18 cellular contexts compared by ENCODE assay signal in genomic region chr15:95930659-95931375, GRCh38.
DNase-seq lines count a peak whose midpoint lies in the region; ATAC-seq, FAIRE-seq and TF ChIP-seq lines count a peak whose summit lies in the region.
"Had no signal": no experiment of that assay in that cellular context is flagged by ENCODE, and none has a peak within 500 bp of the region (broad histone marks: within the 10 kb centered on the region; RNA-seq: fewer than 3 reads in every experiment).

No MANE protein-coding gene starts in this region.

- H3K9me3 Mint-ChIP-seq in activated naive CD4-positive, alpha-beta T cell treated with anti-CD3 and anti-CD28 coated beads, Interleukin-2, amount 50 U/mL, for 24 hours: no peaks in the 10 kb centered on the region
- H3K9me3 Mint-ChIP-seq: CD8-positive, alpha-beta memory T cell had no signal

- H3K4me1 ChIP-seq in K562 (replicated peaks in 1 of 2; ENCODE audit: control insufficient read depth in 2 of 2, insufficient read depth in 2 of 2, low read length in 2 of 2) (peaks cover 0 to 42% of the 10 kb centered on the region in 2 experiments; a peak in 4 of 5 replicates), ovary (ENCODE audit: insufficient read depth) (peaks cover 21% of the 10 kb centered on the region)

- no peak for DNase-seq in activated naive CD4-positive, alpha-beta T cell (lab: John Stamatoyannopoulos, UW)
- DNase-seq in K562 (ENCODE audit: extremely low read depth in 1 of 4, low spot score in 3 of 4) (peak; percentile 38 to 71 (median 60)), ovary (peak; percentile 44 to 67 (median 62)), GM12892 (ENCODE audit: insufficient read length) (no peak), frontal cortex (ENCODE audit: low spot score in 2 of 2) (no peak), foreskin fibroblast (no peak)
- DNase-seq: CD8-positive, alpha-beta memory T cell; DMS 273 treated with DMSO at 0.1 percent for 48 hours; EL; NCI-H1436; NCI-H2081; NCI-H526 treated with DMSO at 0.1 percent for 48 hours; PC-9 had no signal

- H3K4me3 ChIP-seq in K562 (no peak overlapping the region), ovary (no peak overlapping the region), foreskin fibroblast (ENCODE audit: low read depth in 1 of 2, low read length in 2 of 2) (no peak overlapping the region)
- H3K4me3 ChIP-seq: PC-9 had no signal

- POLR2A ChIA-PET in K562 (lab: Yijun Ruan, JAX): interaction anchor here (0.7 to 1.5 kb wide), 7 partner anchors 11 to 400 kb away, joined by 3 to 4 read pairs (median 3); partner anchors contain the start of gene NR2F2

- peak overlapping the region; percentile 60 for H3K4me2 ChIP-seq in K562 (ENCODE audit: insufficient read depth, low read length)
- H3K4me2 ChIP-seq: PC-9 had no signal

- H3K27ac Mint-ChIP-seq in activated naive CD4-positive, alpha-beta T cell treated with anti-CD3 and anti-CD28 coated beads, Interleukin-2, amount 50 U/mL, for 24 hours: peak overlapping the region; percentile 31

- TF ChIP-seq EP300 in K562 (IDR thresholded peaks at IDR 0.05; ENCODE audit: low read length) (no peak), ovary (IDR thresholded peaks at IDR 0.05) (no peak)

- H3K36me3 Mint-ChIP-seq in activated naive CD4-positive, alpha-beta T cell treated with anti-CD3 and anti-CD28 coated beads, Interleukin-2, amount 50 U/mL, for 24 hours: no peaks in the 10 kb centered on the region
- H3K36me3 Mint-ChIP-seq: CD8-positive, alpha-beta memory T cell had no signal

- H3K27me3 Mint-ChIP-seq in activated naive CD4-positive, alpha-beta T cell treated with anti-CD3 and anti-CD28 coated beads, Interleukin-2, amount 50 U/mL, for 24 hours: no peaks in the 10 kb centered on the region
- H3K27me3 Mint-ChIP-seq: CD8-positive, alpha-beta memory T cell had no signal

- intact Hi-C loops in K562 (cut with micrococcal nuclease): loop anchor here (2.0 kb wide), 1 partner anchor 112 kb away; no protein-coding TSS in a partner anchor
- intact Hi-C loops in ovary (cut with DNase I): loop anchor here in 1 of 4 donors (5.0 kb wide), 1 partner anchor 391 kb away; no protein-coding TSS in a partner anchor

- H2AFZ ChIP-seq in K562 (ENCODE audit: low read depth, low read length): peak overlapping the region; percentile 87
- H2AFZ ChIP-seq: PC-9 had no signal

- H3K36me3 ChIP-seq in KOPT-K1 (ENCODE audit: insufficient read depth, low read length) (no peaks in the 10 kb centered on the region), K562 (ENCODE audit: control insufficient read depth, insufficient read depth, low read length) (no peaks in the 10 kb centered on the region), ovary (no peaks in the 10 kb centered on the region)

- in situ Hi-C loops in K562 (cut with MboI): no loop called here

- no peaks in the 10 kb centered on the region for H3K27me3 ChIP-seq in K562 (ENCODE audit: control insufficient read depth in 2 of 2, insufficient read depth in 2 of 2, low read length in 2 of 2)
- no peaks in the 10 kb centered on the region for H3K27me3 ChIP-seq in ovary

- TF ChIP-seq RAD21 in K562 (CRISPR knock-in tag; conservative IDR thresholded peaks at IDR 0.05 in 1 of 2, IDR thresholded peaks at IDR 0.05 in 1 of 2): no peak

- peak overlapping the region; percentile 0 to 67; a peak in 3 of 4 replicates for H3K9ac ChIP-seq in K562 (ENCODE audit: insufficient read depth in 1 of 2, low read depth in 2 of 2, low read length in 2 of 2)

- TF ChIP-seq CTCF in K562 (IDR thresholded peaks at IDR 0.05 in 2 of 3, conservative IDR thresholded peaks at IDR 0.05 in 1 of 3; ENCODE audit: insufficient read depth in 2 of 3, low read depth in 1 of 3, low read length in 3 of 3): no peak
- TF ChIP-seq CTCF in ovary (IDR thresholded peaks at IDR 0.05): no peak
- TF ChIP-seq CTCF in foreskin fibroblast (IDR thresholded peaks at IDR 0.05; ENCODE audit: low read depth, low read length): no peak

- peak; percentile 59 for ATAC-seq in K562
- ATAC-seq: SK-N-SH treated with all-trans-retinoic acid at 6 μM for 48 hours had no signal

- H3K27ac ChIP-seq in KOPT-K1 (ENCODE audit: low read depth, low read length, poor library complexity, severe bottlenecking): peak overlapping the region; percentile 79
- H3K27ac ChIP-seq in K562 (ENCODE audit: extremely low read depth, low read depth, low read length): peak overlapping the region; percentile 81
- peak overlapping the region in 1 of 2 donors; percentile 68 for H3K27ac ChIP-seq in ovary
- H3K27ac ChIP-seq: 22Rv1, PC-9 had no signal

- CTCF ChIA-PET in K562 (lab: Yijun Ruan, JAX; ENCODE audit: low intra/inter-chr PET ratio): no interaction called here

- no peaks in the 10 kb centered on the region for H4K20me1 ChIP-seq in K562 (replicated peaks; ENCODE audit: control insufficient read depth, insufficient read depth, low read length)

- H3K9me3 ChIP-seq in KOPT-K1 (ENCODE audit: insufficient read depth, low read length, poor library complexity, severe bottlenecking) (peaks cover 33% of the 10 kb centered on the region), K562 (replicated peaks; ENCODE audit: control insufficient read depth, insufficient read depth, low read depth, low read length) (0 out of 2 replicates have a peak, but pooled peaks cover 2% of the 10 kb centered on the region), ovary (no peaks in the 10 kb centered on the region)

- 5% methylated on average over 10 of the region's 10 CpGs for WGBS in K562 (ENCODE audit: insufficient coverage, low coverage, missing lambda C conversion rate)
- WGBS in ovary, 3 donors: 13 to 22% (median 15%) methylated on average over 10 of the region's 10 CpGs

- no peak overlapping the region for H3K4me3 Mint-ChIP-seq in activated naive CD4-positive, alpha-beta T cell treated with anti-CD3 and anti-CD28 coated beads, Interleukin-2, amount 50 U/mL, for 24 hours
- H3K4me3 Mint-ChIP-seq: CD8-positive, alpha-beta memory T cell had no signal

- no peaks in the 10 kb centered on the region for H3K9me1 ChIP-seq in K562 (ENCODE audit: control insufficient read depth, insufficient read depth, low read length)

- no TSS peak for BruUV-seq in K562 (replicated peaks; lab: Mats Ljungman, UMichigan)

- H3K79me2 ChIP-seq in K562 (ENCODE audit: control insufficient read depth, insufficient read depth, low read length): no peaks in the 10 kb centered on the region

- FAIRE-seq in K562 (lab: Jason Lieb, UNC) (peak; percentile 48), GM12892 (lab: Jason Lieb, UNC) (no peak), frontal cortex (lab: Jason Lieb, UNC) (no peak)
- FAIRE-seq: H54 had no signal

- TF ChIP-seq POLR2A in K562 (conservative IDR thresholded peaks at IDR 0.05) (no peak), ovary (IDR thresholded peaks at IDR 0.05) (no peak), GM12892 (IDR thresholded peaks at IDR 0.05; ENCODE audit: low read depth, low read length) (no peak)

- peaks cover 4% of the 10 kb centered on the region for H3K4me1 Mint-ChIP-seq in activated naive CD4-positive, alpha-beta T cell treated with anti-CD3 and anti-CD28 coated beads, Interleukin-2, amount 50 U/mL, for 24 hours

TF ChIP-seq in K562, 482 proteins besides CTCF, POLR2A, EP300 and RAD21 (continues in another document):
- no peak for TF ChIP-seq ESRRA (IDR thresholded peaks at IDR 0.05; ENCODE audit: borderline replicate concordance, low read depth)
- TF ChIP-seq PHB2 (IDR thresholded peaks at IDR 0.05; ENCODE audit: low read depth): no peak
- 0 out of 2 replicates have a peak, but pooled peaks have one; percentile 35 for TF ChIP-seq SMARCC2 (IDR thresholded peaks at IDR 0.05; ENCODE audit: low read depth)
- TF ChIP-seq HDAC3 (IDR thresholded peaks at IDR 0.05; ENCODE audit: borderline replicate concordance, partially characterized antibody): peak; percentile 48
- peak; percentile 17 for TF ChIP-seq L3MBTL2 (IDR thresholded peaks at IDR 0.05)
- no peak for TF ChIP-seq POLR2AphosphoS5 (IDR thresholded peaks at IDR 0.05; ENCODE audit: control insufficient read depth, insufficient read depth, low read depth, low read length)
- 0 out of 2 replicates have a peak, but pooled peaks have one; percentile 31 for TF ChIP-seq SREBF2 (CRISPR knock-in tag; IDR thresholded peaks at IDR 0.05)
- TF ChIP-seq VEZF1 (CRISPR knock-in tag; IDR thresholded peaks at IDR 0.05): 0 out of 2 replicates have a peak, but pooled peaks have one; percentile 29
- TF ChIP-seq ZNF175 (CRISPR knock-in tag; IDR thresholded peaks at IDR 0.05; ENCODE audit: low read depth): peak; percentile 79; the same call in 1 of the 2 replicates
- peak; percentile 3; the same call in 1 of the 2 replicates for TF ChIP-seq ZNF644 (tag; IDR thresholded peaks at IDR 0.05; ENCODE audit: low read depth)
- TF ChIP-seq GATAD2A (IDR thresholded peaks at IDR 0.05): no peak
- 0 out of 2 replicates have a peak, but pooled peaks have one; percentile 14 for TF ChIP-seq NCOR1 (IDR thresholded peaks at IDR 0.05)
- TF ChIP-seq ZNF354B (CRISPR knock-in tag; IDR thresholded peaks at IDR 0.05): 0 out of 2 replicates have a peak, but pooled peaks have one; percentile 25
- TF ChIP-seq MIER1 (IDR thresholded peaks at IDR 0.05; ENCODE audit: low read depth): no peak
- peak; percentile 42 for TF ChIP-seq CBFA2T3 (IDR thresholded peaks at IDR 0.05)
- TF ChIP-seq MTA2 (IDR thresholded peaks at IDR 0.05; ENCODE audit: low read depth): 0 out of 2 replicates have a peak, but pooled peaks have one; percentile 18

Comparison
In these comparisons a context has a peak if more than half of its experiments do, and no peak if none do; other contexts are left out.
1. DNase-seq: peak in K562 (4 of 4) and ovary (5 of 5); none in activated naive CD4-positive, alpha-beta T cell (0 of 4), GM12892 (single experiment), frontal cortex (0 of 2) and foreskin fibroblast (0 of 2).